In genomic region chr3:135235541-135235940, GRCh38 we compare ENCODE assay signal across 36 cellular contexts.
"Had no signal": no experiment of that assay in that cellular context is flagged by ENCODE, and none has a peak within 500 bp of the region (broad histone marks: within the 10 kb centered on the region; RNA-seq: fewer than 3 reads in every experiment).

No MANE protein-coding gene starts in this region.

- H3K27me3 Mint-ChIP-seq: activated B cell treated with CpG ODN at 0.5 μM for 24 hours; activated CD4-positive, alpha-beta memory T cell treated with anti-CD3 and anti-CD28 coated beads for 36 hours; activated CD4-positive, alpha-beta T cell treated with anti-CD3 and anti-CD28 coated beads, Interleukin-2, amount 10 ng/mL, durations not matched to agents 24 days and 14 days; activated CD8-positive, alpha-beta T cell treated with anti-CD3 and anti-CD28 coated beads for 36 hours; activated naive CD8-positive, alpha-beta T cell treated with anti-CD3 and anti-CD28 coated beads for 36 hours; activated T-helper 17 cell treated with anti-CD3 and anti-CD28 coated beads, Interleukin-2, amount 50 U/mL, for 72 hours had no signal

- H3K4me1 ChIP-seq: adrenal gland, body of pancreas, breast epithelium had no signal

- H3K36me3 Mint-ChIP-seq: activated CD4-positive, alpha-beta memory T cell treated with anti-CD3 and anti-CD28 coated beads for 36 hours; activated naive CD4-positive, alpha-beta T cell treated with anti-CD3 and anti-CD28 coated beads, Interleukin-2, amount 50 U/mL, for 72 hours; activated naive CD8-positive, alpha-beta T cell treated with anti-CD3 and anti-CD28 coated beads for 36 hours had no signal

- H3K36me3 ChIP-seq: adrenal gland, brain microvascular endothelial cell, breast epithelium had no signal

- ATAC-seq: activated CD8-positive, alpha-beta T cell treated with anti-CD3 and anti-CD28 coated beads for 36 hours; activated naive CD4-positive, alpha-beta T cell treated with anti-CD3 and anti-CD28 coated beads, Interleukin-2, amount 50 U/mL, for 72 hours; activated T-cell treated with anti-CD3 and anti-CD28 coated beads, Interleukin-2, amount 50 U/mL, for 4 hours; activated T-cell treated with anti-CD3 and anti-CD28 coated beads, Interleukin-2, amount 50 U/mL, for 72 hours; activated T-helper 17 cell treated with anti-CD3 and anti-CD28 coated beads, Interleukin-2, amount 50 U/mL, for 72 hours; body of pancreas had no signal

- DNase-seq: activated B cell treated with CpG ODN at 0.5 μM for 24 hours; activated CD4-positive, alpha-beta memory T cell treated with anti-CD3 and anti-CD28 coated beads for 36 hours; activated CD4-positive, alpha-beta T cell treated with anti-CD3 and anti-CD28 coated beads for 4 hours; activated CD4-positive, alpha-beta T cell treated with anti-CD3 and anti-CD28 coated beads, Interleukin-2, amount 10 ng/mL, durations not matched to agents 24 days and 14 days; activated CD4-positive, alpha-beta T cell treated with anti-CD3 and anti-CD28 coated beads, Interleukin-2, amount 50 U/mL, for 1 hour; activated CD4-positive, alpha-beta T cell treated with anti-CD3 and anti-CD28 coated beads, Interleukin-2, amount 50 U/mL, for 4 hours; activated CD4-positive, CD25-positive, alpha-beta regulatory T cell treated with anti-CD3 and anti-CD28 coated beads, Interleukin-2, amount 50 U/mL, for 72 hours; activated CD8-positive, alpha-beta memory T cell treated with anti-CD3 and anti-CD28 coated beads, Interleukin-2, amount 50 U/mL, for 4 hours; activated CD8-positive, alpha-beta T cell treated with anti-CD3 and anti-CD28 coated beads for 36 hours; activated effector memory CD4-positive, alpha-beta T cell treated with anti-CD3 and anti-CD28 coated beads, Interleukin-2, amount 50 U/mL, for 16 hours; activated gamma-delta T cell treated with Interleukin-2 at 50 U/mL for 16 hours; activated naive CD4-positive, alpha-beta T cell; activated naive CD4-positive, alpha-beta T cell treated with anti-CD3 and anti-CD28 coated beads for 36 hours; activated naive CD4-positive, alpha-beta T cell treated with anti-CD3 and anti-CD28 coated beads, Interleukin-2, amount 50 U/mL, for 16 hours; activated naive CD8-positive, alpha-beta T cell treated with anti-CD3 and anti-CD28 coated beads for 36 hours; activated T-cell treated with anti-CD3 and anti-CD28 coated beads for 4 hours; activated T-cell treated with anti-CD3 and anti-CD28 coated beads, Interleukin-2, amount 50 U/mL, for 1 hour; activated T-cell treated with anti-CD3 and anti-CD28 coated beads, Interleukin-2, amount 50 U/mL, for 4 hours; activated T-cell treated with anti-CD3 and anti-CD28 coated beads, Interleukin-2, amount 50 U/mL, for 72 hours; adrenal gland; amniotic stem cell; aorta; body of pancreas; brain microvascular endothelial cell; central memory CD4-positive, alpha-beta T cell; SW 1271; T-helper 1 cell; T-helper 2 cell; T-helper 9 cell had no signal

- H3K9me3 ChIP-seq: adrenal gland, body of pancreas, breast epithelium had no signal

- H3K4me3 ChIP-seq: adrenal gland, body of pancreas, breast epithelium had no signal

- H3K27ac Mint-ChIP-seq: activated B cell treated with CpG ODN at 0.5 μM for 24 hours; activated CD4-positive, alpha-beta memory T cell treated with anti-CD3 and anti-CD28 coated beads for 36 hours; activated CD4-positive, alpha-beta T cell treated with anti-CD3 and anti-CD28 coated beads, Interleukin-2, amount 10 ng/mL, durations not matched to agents 24 days and 14 days; activated CD8-positive, alpha-beta T cell treated with anti-CD3 and anti-CD28 coated beads for 36 hours; activated naive CD4-positive, alpha-beta T cell treated with anti-CD3 and anti-CD28 coated beads for 36 hours; activated naive CD4-positive, alpha-beta T cell treated with anti-CD3 and anti-CD28 coated beads, Interleukin-2, amount 50 U/mL, for 72 hours; activated naive CD8-positive, alpha-beta T cell treated with anti-CD3 and anti-CD28 coated beads for 36 hours; activated T-cell treated with anti-CD3 and anti-CD28 coated beads, Interleukin-2, amount 50 U/mL, for 72 hours; activated T-helper 1 cell treated with anti-CD3 and anti-CD28 coated beads, Interleukin-12 subunit alpha, Interleukin-12 subunit beta, Interleukin-2, Interleukin-4 antibody, amounts not matched to agents 30 ng/mL and 10 ng/mL and 1 ng/mL, durations not matched to agents 14 hours and 24 hours and 36 hours; activated T-helper 17 cell treated with anti-CD3 and anti-CD28 coated beads, Interleukin-2, amount 50 U/mL, for 72 hours; T-helper 1 cell treated with Interleukin-12 subunit alpha and Interleukin-12 subunit beta and Interleukin-4 antibody, amounts not matched to agents 30 μg/mL and 1 μg/mL, for 36 hours; T-helper 2 cell treated with Interferon-gamma antibody and Interleukin-4, amounts not matched to agents 5 μg/mL and 100 μg/mL, for 36 hours had no signal

- H3K4me1 Mint-ChIP-seq: activated B cell treated with CpG ODN at 0.5 μM for 24 hours; activated CD4-positive, alpha-beta T cell treated with anti-CD3 and anti-CD28 coated beads, Interleukin-2, amount 10 ng/mL, durations not matched to agents 24 days and 14 days; activated naive CD8-positive, alpha-beta T cell treated with anti-CD3 and anti-CD28 coated beads for 36 hours; activated T-helper 17 cell treated with anti-CD3 and anti-CD28 coated beads, Interleukin-2, amount 50 U/mL, for 72 hours had no signal

- H3K9me3 Mint-ChIP-seq: activated CD4-positive, alpha-beta memory T cell treated with anti-CD3 and anti-CD28 coated beads for 36 hours; activated CD4-positive, alpha-beta T cell treated with anti-CD3 and anti-CD28 coated beads, Interleukin-2, amount 10 ng/mL, durations not matched to agents 24 days and 14 days; activated T-cell treated with anti-CD3 and anti-CD28 coated beads, Interleukin-2, amount 50 U/mL, for 4 hours; T-helper 2 cell treated with Interferon-gamma antibody and Interleukin-4, amounts not matched to agents 5 μg/mL and 100 μg/mL, for 36 hours had no signal

- H3K4me3 Mint-ChIP-seq: activated B cell treated with CpG ODN at 0.5 μM for 24 hours; activated CD4-positive, alpha-beta memory T cell treated with anti-CD3 and anti-CD28 coated beads for 36 hours; activated CD4-positive, alpha-beta T cell treated with anti-CD3 and anti-CD28 coated beads, Interleukin-2, amount 10 ng/mL, durations not matched to agents 24 days and 14 days; activated CD8-positive, alpha-beta T cell treated with anti-CD3 and anti-CD28 coated beads for 36 hours; activated naive CD4-positive, alpha-beta T cell treated with anti-CD3 and anti-CD28 coated beads for 36 hours; activated naive CD8-positive, alpha-beta T cell treated with anti-CD3 and anti-CD28 coated beads for 36 hours; activated T-cell treated with anti-CD3 and anti-CD28 coated beads, Interleukin-2, amount 50 U/mL, for 4 hours; activated T-cell treated with anti-CD3 and anti-CD28 coated beads, Interleukin-2, amount 50 U/mL, for 72 hours; activated T-helper 1 cell treated with anti-CD3 and anti-CD28 coated beads, Interleukin-12 subunit alpha, Interleukin-12 subunit beta, Interleukin-2, Interleukin-4 antibody, amounts not matched to agents 30 ng/mL and 10 ng/mL and 1 ng/mL, durations not matched to agents 14 hours and 24 hours and 36 hours; activated T-helper 17 cell treated with anti-CD3 and anti-CD28 coated beads, Interleukin-2, amount 50 U/mL, for 72 hours; T-helper 1 cell treated with Interleukin-12 subunit alpha and Interleukin-12 subunit beta and Interleukin-4 antibody, amounts not matched to agents 30 μg/mL and 1 μg/mL, for 36 hours; T-helper 2 cell treated with Interferon-gamma antibody and Interleukin-4, amounts not matched to agents 5 μg/mL and 100 μg/mL, for 36 hours had no signal

- H3K27ac ChIP-seq: adrenal gland, body of pancreas, brain microvascular endothelial cell, breast epithelium, VCaP had no signal

- H3K27me3 ChIP-seq: adrenal gland, body of pancreas, brain microvascular endothelial cell, breast epithelium had no signal
